ENCODE assay signal across 1 cellular context in genomic region chr7:20798081-20798693, GRCh38.
TF ChIP-seq lines count a peak whose summit lies in the region.

No MANE protein-coding gene starts in this region.

TF ChIP-seq in GM23338, 12 proteins besides CTCF, POLR2A, EP300 and RAD21 (continued from another document):
- TF ChIP-seq ETS1 (IDR thresholded peaks at IDR 0.05) (no peak), JUNB (IDR thresholded peaks at IDR 0.05; ENCODE audit: unreplicated experiment) (no peak), EZH2phosphoT487 (IDR thresholded peaks at IDR 0.05; ENCODE audit: unreplicated experiment) (no peak), POLR2AphosphoS5 (IDR thresholded peaks at IDR 0.05; ENCODE audit: low read depth) (no peak; the same call in 1 of the 2 replicates), STAT1 (IDR thresholded peaks at IDR 0.05; ENCODE audit: unreplicated experiment) (no peak), ZNF462 (CRISPR knock-in tag; IDR thresholded peaks at IDR 0.05) (no peak), EZH2 (IDR thresholded peaks at IDR 0.05; ENCODE audit: low read depth, unreplicated experiment) (no peak), ZNF331 (CRISPR knock-in tag; IDR thresholded peaks at IDR 0.05; ENCODE audit: low read depth) (no peak), NANOG (IDR thresholded peaks at IDR 0.05; ENCODE audit: borderline replicate concordance) (no peak)
